Comparison of ENCODE assay signal across 8 cellular contexts in the genomic region with DNA sequence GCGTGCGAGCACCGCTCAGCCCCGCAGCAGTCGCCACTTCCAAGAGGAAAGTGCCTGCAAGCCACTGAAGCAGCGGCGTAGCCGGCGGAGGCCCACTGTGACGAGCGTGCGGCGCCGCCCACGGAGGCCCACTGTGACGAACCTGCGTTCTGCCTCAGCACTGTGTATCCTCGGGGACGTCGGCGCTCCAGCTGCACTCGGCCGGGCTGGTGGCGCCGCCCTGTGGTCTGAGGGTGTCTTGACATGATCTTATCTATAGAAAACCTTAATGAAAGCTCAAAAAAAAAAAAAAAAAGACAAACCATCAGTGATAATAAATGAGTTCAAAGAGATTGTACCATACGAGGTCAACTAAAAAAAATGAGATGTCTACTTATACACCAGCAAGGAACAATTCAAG. TPM values are rescaled to one million over a fixed set of nuclear protein-coding genes. Genes with fewer than 3 reads are reported as not detected.
DNase-seq lines count a peak whose midpoint lies in the region; ATAC-seq and TF ChIP-seq lines count a peak whose summit lies in the region.
"Not testable (repeated sequence)": the region's sequence is repeated elsewhere in the genome, so short reads cannot be mapped to it uniquely, and the experiment has no call there.

A gene (minus strand): TSS at position 166 of the 400 bp plus-strand sequence. CDS start 192 bp downstream, outside the sequence.

- peaks cover 8 to 19% of the 10 kb centered on the region in 2 donors for H3K27me3 Mint-ChIP-seq in CD8-positive, alpha-beta memory T cell
- not testable (repeated sequence) for H3K27me3 Mint-ChIP-seq in glutamatergic neuron (ENCODE audit: unreplicated experiment); neural progenitor cell (ENCODE audit: insufficient read depth, low read depth)

- H3K36me3 ChIP-seq in CD8-positive, alpha-beta memory T cell (ENCODE audit: insufficient read depth, low read length); neural progenitor cell: not testable (repeated sequence)

- ATAC-seq in GM21360 (IDR thresholded peaks at IDR 0.05; ENCODE audit: unreplicated experiment) (peak; percentile 98), HG03442 (IDR thresholded peaks at IDR 0.05; ENCODE audit: unreplicated experiment) (peak; percentile 97)

- H3K9ac ChIP-seq in neural progenitor cell, result not testable (repeated sequence)

- H3K4me2 ChIP-seq in neural progenitor cell, result peak within 1 kb of the TSS; percentile 27

- POLR2A ChIA-PET in CD8-positive, alpha-beta memory T cell (lab: Charles Lee), result interaction anchor here (0.6 kb wide), 1 partner anchor 206 kb away, joined by 4 read pairs; no protein-coding TSS in a partner anchor

- peak within 1 kb of the TSS; percentile 43 for H3K27ac ChIP-seq in CD8-positive, alpha-beta memory T cell (ENCODE audit: low read depth, low read length)
- not testable (repeated sequence) for H3K27ac ChIP-seq in neural progenitor cell

- H3K9me3 Mint-ChIP-seq in CD8-positive, alpha-beta memory T cell; glutamatergic neuron (ENCODE audit: unreplicated experiment); neural progenitor cell: not testable (repeated sequence)

- H4K20me1 ChIP-seq in neural progenitor cell (ENCODE audit: low read depth), result not testable (repeated sequence)

- H3K4me3 ChIP-seq in CD8-positive, alpha-beta memory T cell (ENCODE audit: low read length), result not testable (repeated sequence)
- H3K4me3 ChIP-seq in neural progenitor cell, result peak within 1 kb of the TSS; percentile 31

- peak within 1 kb of the TSS in 7 of 8 donors; percentile 70 to 90 (median 86) for H3K27ac Mint-ChIP-seq in CD8-positive, alpha-beta memory T cell
- H3K27ac Mint-ChIP-seq in glutamatergic neuron (ENCODE audit: unreplicated experiment), result peak within 1 kb of the TSS; percentile 95
- peak within 1 kb of the TSS; percentile 67 for H3K27ac Mint-ChIP-seq in neural progenitor cell

- not testable (repeated sequence) for H3K27me3 ChIP-seq in CD8-positive, alpha-beta memory T cell (ENCODE audit: insufficient read depth, low read length, poor library complexity, severe bottlenecking); neural progenitor cell

- DNase-seq in CD8-positive, alpha-beta memory T cell, result peak; percentile 85 to 92 (median 89)
- peak; percentile 78 to 92 (median 82) for DNase-seq in T-helper 2 cell
- peak; percentile 57 for DNase-seq in amniotic epithelial cell (ENCODE audit: low read depth)
- peak; percentile 85 for DNase-seq in glutamatergic neuron
- DNase-seq in neural progenitor cell (ENCODE audit: low spot score), result peak; percentile 91
- peak; percentile 61 to 86 for DNase-seq in stimulated activated CD8-positive, alpha-beta memory T cell treated with anti-CD3 and anti-CD28 coated beads, Interleukin-4, amount 100 ng/mL, for 4 hours (ENCODE audit: low read depth in 2 of 2, low spot score in 1 of 2)

- peaks cover 18 to 26% (median 23%) of the 10 kb centered on the region in 3 donors for H3K4me1 Mint-ChIP-seq in CD8-positive, alpha-beta memory T cell
- peaks cover 15% of the 10 kb centered on the region for H3K4me1 Mint-ChIP-seq in glutamatergic neuron (ENCODE audit: low read depth, unreplicated experiment)
- H3K4me1 Mint-ChIP-seq in neural progenitor cell, result not testable (repeated sequence)

- peak within 1 kb of the TSS; percentile 73 to 87 (median 82) for H3K4me3 Mint-ChIP-seq in CD8-positive, alpha-beta memory T cell
- H3K4me3 Mint-ChIP-seq in glutamatergic neuron (ENCODE audit: unreplicated experiment) (peak within 1 kb of the TSS; percentile 87), neural progenitor cell (peak within 1 kb of the TSS; percentile 59)

- H3K79me2 ChIP-seq in neural progenitor cell (ENCODE audit: low read depth), result not testable (repeated sequence)

- not testable (repeated sequence) for H3K36me3 Mint-ChIP-seq in CD8-positive, alpha-beta memory T cell; glutamatergic neuron (ENCODE audit: unreplicated experiment); neural progenitor cell

- CTCF ChIA-PET in CD8-positive, alpha-beta memory T cell (lab: Charles Lee), result interaction anchor here (0.6 to 1.7 kb wide), 2 partner anchors 18 to 312 kb away, joined by 3 to 9 read pairs; no protein-coding TSS in a partner anchor

- TF ChIP-seq CTCF in glutamatergic neuron (IDR thresholded peaks at IDR 0.05; ENCODE audit: partially characterized antibody, unreplicated experiment), result peak; percentile 70
- TF ChIP-seq CTCF in neural progenitor cell (IDR thresholded peaks at IDR 0.05), result peak; percentile 62

- H2AFZ ChIP-seq in neural progenitor cell (replicated peaks), result peak within 1 kb of the TSS; percentile 42

- H3K9me3 ChIP-seq in CD8-positive, alpha-beta memory T cell (ENCODE audit: low read length); neural progenitor cell (ENCODE audit: low read depth): not testable (repeated sequence)

- not testable (repeated sequence) for H3F3A ChIP-seq in neural progenitor cell (ENCODE audit: low read depth)

- H3K4me1 ChIP-seq in CD8-positive, alpha-beta memory T cell (ENCODE audit: insufficient read depth, low read length); neural progenitor cell: not testable (repeated sequence)

RNA-seq across cellular contexts. Expression of the gene that starts here (rescaled TPM):
- 10 to 100 TPM; 15.5 to 19.3 TPM for total RNA-seq in CD8-positive, alpha-beta memory T cell
- 2.2 TPM for polyA plus RNA-seq in CD8-positive, alpha-beta memory T cell
- total RNA-seq in glutamatergic neuron (ENCODE audit: unreplicated experiment) (29.3 TPM), neural progenitor cell (ENCODE audit: low replicate concordance) (6.8 and 11.1 TPM in 2 replicates)
